ENCODE assay signal across 9 cellular contexts in the genomic region with DNA sequence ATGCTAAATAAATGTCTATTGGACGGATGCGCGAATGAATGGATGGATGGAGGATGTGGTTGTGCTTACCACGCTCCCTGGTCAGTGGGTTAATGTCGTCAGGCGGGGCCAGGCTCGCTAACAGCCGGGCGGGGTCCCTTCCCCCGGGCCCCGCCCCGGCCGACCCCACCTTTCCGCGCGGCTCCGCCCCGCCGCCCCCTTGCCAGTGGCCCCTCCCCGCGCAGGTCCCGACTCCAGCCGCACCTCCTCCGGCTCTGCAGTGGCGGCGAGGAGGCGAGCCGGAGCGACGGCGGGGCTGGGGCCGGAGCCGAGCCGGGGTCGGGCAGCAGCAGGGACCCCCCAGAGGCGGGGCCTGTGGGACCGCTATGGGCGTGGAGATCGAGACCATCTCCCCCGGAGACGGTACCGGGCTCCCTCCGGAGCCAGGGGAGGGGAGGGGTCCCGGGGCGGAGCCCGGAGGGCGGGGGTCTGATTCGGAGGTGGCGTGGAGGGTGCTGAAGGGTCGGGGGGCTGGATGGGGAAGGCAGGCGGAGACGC. TPM values are rescaled to one million over a fixed set of nuclear protein-coding genes. Genes with fewer than 3 reads are reported as not detected.
DNase-seq lines count a peak whose midpoint lies in the region; ATAC-seq and TF ChIP-seq lines count a peak whose summit lies in the region.
"Had no signal": no experiment of that assay in that cellular context is flagged by ENCODE, and none has a peak within 500 bp of the region (broad histone marks: within the 10 kb centered on the region; RNA-seq: fewer than 3 reads in every experiment).

FKBP1B (plus strand) TSS at position 257 of the 537 bp plus-strand sequence; CDS start at position 366, 109 bp downstream.

- H3K9me3 ChIP-seq in endodermal cell (ENCODE audit: control insufficient read depth, low read length) (no peaks in the 10 kb centered on the region), mononuclear cell (ENCODE audit: low read depth, low read length) (no peaks in the 10 kb centered on the region)

- no peak within 1 kb of the TSS for H3K4me3 Mint-ChIP-seq in activated CD8-positive, alpha-beta T cell treated with anti-CD3 and anti-CD28 coated beads for 36 hours
- H3K4me3 Mint-ChIP-seq in endodermal cell = no peak within 1 kb of the TSS
- H3K4me3 Mint-ChIP-seq: dendritic cell treated with granulocyte-macrophage colony-stimulating factor and Interleukin-4, amounts not matched to agents 40 ng/mL and 50 ng/mL, for 4 days had no signal

- H3K9ac ChIP-seq in endodermal cell (ENCODE audit: extremely low read depth, low read length, poor library complexity, severe bottlenecking) = peak within 1 kb of the TSS; percentile 8

- ATAC-seq in activated CD8-positive, alpha-beta T cell treated with anti-CD3 and anti-CD28 coated beads for 36 hours = peak; percentile 45
- ATAC-seq in HG02884 (IDR thresholded peaks at IDR 0.05; ENCODE audit: unreplicated experiment) = no peak

- TF ChIP-seq CTCF in GM13976 (IDR thresholded peaks at IDR 0.05; ENCODE audit: borderline replicate concordance, control extremely low read depth, extremely low read depth, insufficient read depth, missing control alignments) = no peak
- TF ChIP-seq CTCF in activated CD8-positive, alpha-beta T cell treated with anti-CD3 and anti-CD28 coated beads for 36 hours (IDR thresholded peaks at IDR 0.05) = no peak
- TF ChIP-seq CTCF in endodermal cell (conservative IDR thresholded peaks at IDR 0.05) = no peak

- H3K27me3 ChIP-seq in endodermal cell (ENCODE audit: control insufficient read depth, insufficient read depth, low read length, poor library complexity, severe bottlenecking) (no peaks in the 10 kb centered on the region), mononuclear cell (ENCODE audit: insufficient read depth, low read length) (peaks cover 17% of the 10 kb centered on the region)

- POLR2A ChIA-PET in activated CD8-positive, alpha-beta T cell treated with anti-CD3 and anti-CD28 coated beads for 36 hours (lab: Charles Lee) = interaction anchor here (1.0 kb wide), 2 partner anchors 19 to 34 kb away, joined by 3 read pairs; no protein-coding TSS in a partner anchor

- H3K4me1 Mint-ChIP-seq in activated CD8-positive, alpha-beta T cell treated with anti-CD3 and anti-CD28 coated beads for 36 hours (ENCODE audit: low read depth) = peaks cover 20% of the 10 kb centered on the region
- peaks cover 11% of the 10 kb centered on the region for H3K4me1 Mint-ChIP-seq in endodermal cell

- CTCF ChIA-PET in activated CD8-positive, alpha-beta T cell treated with anti-CD3 and anti-CD28 coated beads for 36 hours (lab: Charles Lee) = interaction anchor here (0.8 to 4.2 kb wide), 3 partner anchors 35 to 226 kb away, joined by 3 to 19 read pairs (median 4); partner anchors contain the start of genes ATAD2B and TP53I3

- H3K4me3 ChIP-seq in endodermal cell (ENCODE audit: low read length) (peak within 1 kb of the TSS; percentile 83), mononuclear cell (ENCODE audit: low read length) (peak within 1 kb of the TSS; percentile 42)

- no peaks in the 10 kb centered on the region for H3K36me3 Mint-ChIP-seq in activated CD8-positive, alpha-beta T cell treated with anti-CD3 and anti-CD28 coated beads for 36 hours (ENCODE audit: low read depth)
- H3K36me3 Mint-ChIP-seq in endodermal cell (ENCODE audit: low read depth) = peaks cover 4% of the 10 kb centered on the region

- H3K9me3 Mint-ChIP-seq in activated CD8-positive, alpha-beta T cell treated with anti-CD3 and anti-CD28 coated beads for 36 hours = no peaks in the 10 kb centered on the region
- no peaks in the 10 kb centered on the region for H3K9me3 Mint-ChIP-seq in endodermal cell
- H3K9me3 Mint-ChIP-seq: dendritic cell treated with granulocyte-macrophage colony-stimulating factor and Interleukin-4, amounts not matched to agents 40 ng/mL and 50 ng/mL, for 4 days had no signal

- intact Hi-C loops in activated CD8-positive, alpha-beta T cell treated with anti-CD3 and anti-CD28 coated beads for 36 hours (cut with micrococcal nuclease) = no loop called here

- 0 to 4% methylated on average over 5 to 52 of the region's 52 CpGs for WGBS in endodermal cell (ENCODE audit: insufficient coverage in 1 of 2, insufficient read length in 1 of 2), 2 experiments

- DNase-seq in GM13976 (ENCODE audit: low spot score) = peak; percentile 81
- peak; percentile 79 for DNase-seq in NCI-H2171 (lab: John Stamatoyannopoulos, UW)
- peak; percentile 80 for DNase-seq in activated CD8-positive, alpha-beta T cell treated with anti-CD3 and anti-CD28 coated beads for 36 hours
- DNase-seq in endodermal cell = peak; percentile 94
- DNase-seq in stimulated activated CD8-positive, alpha-beta memory T cell treated with anti-CD3 and anti-CD28 coated beads, Interleukin-7, amount 100 ng/mL, for 24 hours (ENCODE audit: low read depth) = peak; percentile 26
- no peak for DNase-seq in HT-29 (ENCODE audit: low spot score)

- H3K27ac ChIP-seq in endodermal cell (ENCODE audit: low read depth, low read length) = no peak within 1 kb of the TSS

- in situ Hi-C loops in GM13976 (cut with MboI; ENCODE audit: low sequenced_read_pairs, unreplicated experiment) = no loop called here

- no peak within 1 kb of the TSS for H3K27ac Mint-ChIP-seq in activated CD8-positive, alpha-beta T cell treated with anti-CD3 and anti-CD28 coated beads for 36 hours
- H3K27ac Mint-ChIP-seq in endodermal cell = no peak within 1 kb of the TSS
- H3K27ac Mint-ChIP-seq: dendritic cell treated with granulocyte-macrophage colony-stimulating factor and Interleukin-4, amounts not matched to agents 40 ng/mL and 50 ng/mL, for 4 days had no signal

- H3K4me1 ChIP-seq in endodermal cell (ENCODE audit: control insufficient read depth, insufficient read depth, low read length) (no peaks in the 10 kb centered on the region), mononuclear cell (ENCODE audit: insufficient read depth, low read length) (peaks cover 30% of the 10 kb centered on the region)

- H3K27me3 Mint-ChIP-seq in activated CD8-positive, alpha-beta T cell treated with anti-CD3 and anti-CD28 coated beads for 36 hours = peaks cover 1% of the 10 kb centered on the region
- peaks cover 2% of the 10 kb centered on the region for H3K27me3 Mint-ChIP-seq in endodermal cell (ENCODE audit: insufficient read depth)

- H3K36me3 ChIP-seq in endodermal cell (ENCODE audit: control insufficient read depth, insufficient read depth, low read length) = no peaks in the 10 kb centered on the region

RNA-seq across cellular contexts. Expression of gene FKBP1B, which starts in this region (rescaled TPM):
- total RNA-seq in activated CD8-positive, alpha-beta T cell treated with anti-CD3 and anti-CD28 coated beads for 36 hours = 1 to 10 TPM; 1.3 to 1.7 TPM
- total RNA-seq in endodermal cell (10 to 100 TPM; 35.3 to 39.0 TPM), mononuclear cell (4.5 TPM)
- 39.3 TPM for polyA plus RNA-seq in endodermal cell (2013, experiment 1 of 2)
- polyA plus RNA-seq in endodermal cell (2013, experiment 2 of 2) = 36.3 TPM
- total RNA-seq in HT-29 (2014; rRNA removed; shearing (Covaris generic)) = not detected in 2 replicates
